ENCODE assay signal across 8 cellular contexts in genomic region chr15:90716317-90716975, GRCh38. TPM values are rescaled to one million over a fixed set of nuclear protein-coding genes. Genes with fewer than 3 reads are reported as not detected.
DNase-seq lines count a peak whose midpoint lies in the region; ATAC-seq and TF ChIP-seq lines count a peak whose summit lies in the region.

No MANE protein-coding gene starts in this region.

- H3K27me3 ChIP-seq in adipocyte (replicated peaks; ENCODE audit: control insufficient read depth, insufficient read depth, low read length) (no peaks in the 10 kb centered on the region), iPS-20b (ENCODE audit: insufficient read depth, low read length) (no peaks in the 10 kb centered on the region), stomach (no peaks in the 10 kb centered on the region)

- DNase-seq in AG09309 (ENCODE audit: low read depth) = no peak
- peak; percentile 55 for DNase-seq in adipocyte (ENCODE audit: low read depth)
- DNase-seq in stomach = no peak
- DNase-seq in NCI-H1694 treated with DMSO at 0.1 percent for 48 hours (lab: John Stamatoyannopoulos, UW) = no peak
- no peak for DNase-seq in posterior vena cava (ENCODE audit: low spot score)

- WGBS in stomach, 5 donors = 7 to 9% (median 9%) methylated on average over 14 of the region's 14 CpGs

- H3K27ac ChIP-seq in iPS-20b (ENCODE audit: low read length) (peak overlapping the region; percentile 20), stomach (peak overlapping the region; percentile 88 to 95 (median 91))

- TF ChIP-seq POLR2A in stomach (IDR thresholded peaks at IDR 0.05) = no peak

- peak overlapping the region; percentile 92 for H3K9ac ChIP-seq in adipocyte (ENCODE audit: low read length)
- H3K9ac ChIP-seq in iPS-20b (ENCODE audit: low read depth, low read length) = peak overlapping the region; percentile 91

- TF ChIP-seq CTCF in AG09309 (IDR thresholded peaks at IDR 0.05; ENCODE audit: control insufficient read depth, insufficient read depth, low read depth, low read length, missing control alignments) = no peak
- TF ChIP-seq CTCF in stomach (IDR thresholded peaks at IDR 0.05) = no peak

- peaks cover 4% of the 10 kb centered on the region for H3K4me1 ChIP-seq in adipocyte (ENCODE audit: control insufficient read depth, insufficient read depth, low read length)
- peaks cover 3% of the 10 kb centered on the region for H3K4me1 ChIP-seq in iPS-20b (ENCODE audit: insufficient read depth, low read length)
- peaks cover 10 to 22% (median 16%) of the 10 kb centered on the region in 4 donors for H3K4me1 ChIP-seq in stomach

- no peaks in the 10 kb centered on the region for H3K36me3 ChIP-seq in adipocyte (ENCODE audit: control insufficient read depth, insufficient read depth, low read length, severe bottlenecking)
- H3K36me3 ChIP-seq in iPS-20b (ENCODE audit: insufficient read depth, low read depth, low read length) = peaks cover 16% of the 10 kb centered on the region; the same call in 1 of the 2 replicates
- no peaks in the 10 kb centered on the region for H3K36me3 ChIP-seq in stomach

- intact Hi-C loops in stomach (cut with DNase I; ENCODE audit: low total_unique reads) = loop anchor here (5.0 kb wide), 1 partner anchor 166 kb away; the partner anchor contains the start of gene FES
- intact Hi-C loops in posterior vena cava (cut with DNase I) = no loop called here

- TF ChIP-seq EP300 in stomach (IDR thresholded peaks at IDR 0.05) = no peak

- peak; percentile 26 for ATAC-seq in HG02852 (IDR thresholded peaks at IDR 0.05; ENCODE audit: unreplicated experiment)
- ATAC-seq in GM21717 (IDR thresholded peaks at IDR 0.05; ENCODE audit: unreplicated experiment) = no peak

- H3K4me3 ChIP-seq in AG09309 (ENCODE audit: control insufficient read depth, low read depth, low read length) (peak overlapping the region; percentile 90), adipocyte (ENCODE audit: low read length) (peak overlapping the region; percentile 99), iPS-20b (ENCODE audit: low read length) (peak overlapping the region; percentile 96), stomach (peak overlapping the region; percentile 63 to 86 (median 78))

- H3K9me3 ChIP-seq in adipocyte (ENCODE audit: control insufficient read depth, low read length) (no peaks in the 10 kb centered on the region), iPS-20b (ENCODE audit: insufficient read depth, low read depth, low read length) (no peaks in the 10 kb centered on the region), stomach (no peaks in the 10 kb centered on the region)

RNA-seq across cellular contexts. Expression of gene BLM, which starts 0.7 kb away (rescaled TPM):
- total RNA-seq in stomach (10 to 100 TPM in 1 of 5 donors, 1 to 10 TPM in 4; 1.8 to 10.5 (median 4.6) TPM), posterior vena cava (1 to 10 TPM in 1 of 2 donors, under 1 TPM in 1; 1.00 to 3.1 TPM)
- 1 to 10 TPM; 1.1 to 2.9 (median 2.3) TPM for polyA plus RNA-seq in stomach
